ENCODE assay signal across 1 cellular context in the genomic region with DNA sequence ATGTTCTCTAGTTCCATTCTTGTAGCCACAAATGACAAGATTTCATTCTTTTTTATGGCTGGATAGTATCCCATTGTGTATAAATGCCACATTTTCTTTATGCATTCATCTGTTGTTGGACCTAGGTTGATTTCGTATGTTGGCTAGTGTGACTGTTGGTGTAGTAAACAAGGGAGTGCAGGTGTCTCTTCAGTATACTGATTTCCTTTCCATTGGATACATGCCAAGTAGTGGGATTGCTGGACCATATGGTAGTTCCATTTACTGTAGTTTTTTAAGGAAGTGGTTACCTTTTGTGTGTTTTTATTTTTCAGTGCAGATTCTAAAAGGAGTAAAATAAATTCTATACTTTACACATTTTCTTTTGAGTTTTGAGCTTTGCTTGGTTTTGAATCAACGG.
TF ChIP-seq lines count a peak whose summit lies in the region.

No MANE protein-coding gene starts in this region.

TF ChIP-seq in HepG2, 621 proteins besides CTCF, POLR2A, EP300 and RAD21:
- TF ChIP-seq MLLT10 (CRISPR knock-in tag; IDR thresholded peaks at IDR 0.05) (no peak), TOE1 (CRISPR knock-in tag; IDR thresholded peaks at IDR 0.05) (no peak), SNAPC5 (CRISPR knock-in tag; IDR thresholded peaks at IDR 0.05; ENCODE audit: borderline replicate concordance) (no peak)
